1 cellular context compared by ENCODE assay signal in the genomic region with DNA sequence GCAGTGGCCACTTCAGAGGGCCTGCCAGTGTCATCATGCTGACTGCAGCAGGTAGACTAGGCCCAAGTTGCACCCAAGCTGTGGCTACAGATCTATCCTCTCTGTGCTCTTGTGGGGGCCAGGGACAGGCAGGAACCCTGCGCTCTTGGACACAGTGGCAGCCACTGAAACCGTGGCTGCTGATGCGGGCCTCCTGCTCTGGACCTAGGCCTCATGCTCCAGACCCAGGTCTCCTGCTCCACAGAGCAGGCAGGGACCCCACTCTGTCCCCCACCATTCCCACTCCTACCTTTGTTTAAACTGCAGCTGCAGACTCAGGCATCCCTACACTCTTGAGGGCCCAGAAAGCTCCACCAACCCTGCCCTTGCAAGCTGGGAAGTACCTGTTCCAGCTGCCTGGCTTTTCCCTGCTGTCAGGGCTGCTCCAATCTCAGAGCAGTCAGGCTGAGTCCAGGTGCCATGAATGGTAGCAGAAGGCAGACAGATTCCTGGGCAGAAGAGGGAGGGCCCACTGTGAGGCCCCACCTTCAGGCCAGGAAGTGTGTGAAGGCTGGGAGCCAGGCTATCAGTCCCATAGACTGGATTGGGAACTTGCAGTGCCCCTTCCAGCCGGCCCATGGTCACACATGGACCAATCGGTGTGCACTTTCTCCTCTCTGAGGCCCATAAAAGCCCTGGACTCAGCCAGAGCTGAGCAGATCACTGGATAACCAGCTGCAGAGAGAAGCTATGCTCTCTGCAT.
TF ChIP-seq lines count a peak whose summit lies in the region.

No MANE protein-coding gene starts in this region.

TF ChIP-seq in HepG2, 621 proteins besides CTCF, POLR2A, EP300 and RAD21 (continued from another document):
- TF ChIP-seq, protein P1, sequence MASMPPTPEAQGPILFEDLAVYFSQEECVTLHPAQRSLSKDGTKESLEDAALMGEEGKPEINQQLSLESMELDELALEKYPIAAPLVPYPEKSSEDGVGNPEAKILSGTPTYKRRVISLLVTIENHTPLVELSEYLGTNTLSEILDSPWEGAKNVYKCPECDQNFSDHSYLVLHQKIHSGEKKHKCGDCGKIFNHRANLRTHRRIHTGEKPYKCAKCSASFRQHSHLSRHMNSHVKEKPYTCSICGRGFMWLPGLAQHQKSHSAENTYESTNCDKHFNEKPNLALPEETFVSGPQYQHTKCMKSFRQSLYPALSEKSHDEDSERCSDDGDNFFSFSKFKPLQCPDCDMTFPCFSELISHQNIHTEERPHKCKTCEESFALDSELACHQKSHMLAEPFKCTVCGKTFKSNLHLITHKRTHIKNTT (CRISPR knock-in tag; IDR thresholded peaks at IDR 0.05), result no peak
- no peak for TF ChIP-seq ZNF773 (CRISPR knock-in tag; IDR thresholded peaks at IDR 0.05; ENCODE audit: borderline replicate concordance)
- TF ChIP-seq PAX8 (CRISPR knock-in tag; IDR thresholded peaks at IDR 0.05; ENCODE audit: borderline replicate concordance), result no peak
- TF ChIP-seq, protein P2, sequence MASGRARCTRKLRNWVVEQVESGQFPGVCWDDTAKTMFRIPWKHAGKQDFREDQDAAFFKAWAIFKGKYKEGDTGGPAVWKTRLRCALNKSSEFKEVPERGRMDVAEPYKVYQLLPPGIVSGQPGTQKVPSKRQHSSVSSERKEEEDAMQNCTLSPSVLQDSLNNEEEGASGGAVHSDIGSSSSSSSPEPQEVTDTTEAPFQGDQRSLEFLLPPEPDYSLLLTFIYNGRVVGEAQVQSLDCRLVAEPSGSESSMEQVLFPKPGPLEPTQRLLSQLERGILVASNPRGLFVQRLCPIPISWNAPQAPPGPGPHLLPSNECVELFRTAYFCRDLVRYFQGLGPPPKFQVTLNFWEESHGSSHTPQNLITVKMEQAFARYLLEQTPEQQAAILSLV (CRISPR knock-in tag; IDR thresholded peaks at IDR 0.05; ENCODE audit: borderline replicate concordance), result no peak
- TF ChIP-seq HDAC2 (CRISPR knock-in tag; IDR thresholded peaks at IDR 0.05), result no peak
- no peak for TF ChIP-seq ZNF530 (CRISPR knock-in tag; IDR thresholded peaks at IDR 0.05; ENCODE audit: low read depth)
- no peak for TF ChIP-seq NFIB (CRISPR knock-in tag; IDR thresholded peaks at IDR 0.05; ENCODE audit: borderline replicate concordance)
- TF ChIP-seq KLF13 (CRISPR knock-in tag; IDR thresholded peaks at IDR 0.05), result no peak
- TF ChIP-seq KLF12 (CRISPR knock-in tag; IDR thresholded peaks at IDR 0.05; ENCODE audit: borderline replicate concordance), result no peak
- no peak for TF ChIP-seq MXD4 (CRISPR knock-in tag; IDR thresholded peaks at IDR 0.05)
- TF ChIP-seq ZNF30 (CRISPR knock-in tag; IDR thresholded peaks at IDR 0.05), result no peak
- no peak for TF ChIP-seq SIX4 (CRISPR knock-in tag; IDR thresholded peaks at IDR 0.05)
- no peak for TF ChIP-seq TOPORS (CRISPR knock-in tag; IDR thresholded peaks at IDR 0.05)
- no peak for TF ChIP-seq ZNF652 (CRISPR knock-in tag; IDR thresholded peaks at IDR 0.05; ENCODE audit: borderline replicate concordance, low read depth)
